8 cellular contexts compared by ENCODE assay signal in the genomic region with DNA sequence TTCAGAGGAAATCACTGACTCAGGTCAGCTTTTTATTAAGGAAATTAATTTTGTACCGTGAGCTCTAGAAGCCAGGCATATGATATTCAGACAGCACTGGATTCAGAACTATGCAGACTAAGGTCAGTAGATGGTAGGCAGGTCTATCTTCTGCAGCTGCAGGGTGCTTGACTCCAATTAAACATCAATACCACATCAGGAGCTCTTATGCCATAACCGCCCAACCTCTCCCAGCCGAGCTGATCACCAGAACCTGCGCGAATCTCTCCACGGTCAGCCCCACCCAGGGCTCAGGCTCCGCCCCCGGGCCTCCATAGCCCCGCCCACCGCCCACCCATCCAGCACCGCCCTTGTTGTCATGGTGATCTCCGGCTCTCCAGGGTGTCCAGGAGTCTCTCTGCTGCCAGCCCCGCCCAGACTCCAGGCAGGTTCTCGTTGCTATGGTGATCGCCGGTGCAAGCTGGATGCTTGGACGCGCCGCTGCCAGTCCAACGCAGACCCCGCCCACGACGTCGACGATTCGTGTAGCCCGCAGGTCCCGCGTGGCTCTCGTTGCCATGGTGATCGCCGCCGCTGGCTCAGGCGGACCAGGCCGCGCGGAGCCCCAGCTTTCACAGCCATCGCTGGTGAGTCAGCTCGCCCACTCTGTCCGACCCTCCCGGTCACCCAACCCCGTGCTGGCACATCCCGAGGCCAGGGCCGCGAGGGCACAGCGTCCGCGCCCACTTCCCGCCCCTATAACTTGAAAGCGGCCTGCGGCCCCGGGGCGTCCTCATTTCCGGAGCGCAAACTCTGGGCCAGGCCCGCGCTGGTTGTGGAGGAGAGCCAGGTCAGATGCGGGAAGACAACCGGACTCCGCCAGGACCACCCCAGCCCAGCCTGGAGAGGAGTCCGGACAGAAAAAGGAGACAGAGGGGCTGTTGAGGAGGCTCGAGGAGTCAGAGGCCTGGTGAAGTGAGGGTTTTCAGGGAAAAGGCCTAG. TPM values are rescaled to one million over a fixed set of nuclear protein-coding genes. Genes with fewer than 3 reads are reported as not detected.
DNase-seq lines count a peak whose midpoint lies in the region; ATAC-seq and TF ChIP-seq lines count a peak whose summit lies in the region.

A gene with protein sequence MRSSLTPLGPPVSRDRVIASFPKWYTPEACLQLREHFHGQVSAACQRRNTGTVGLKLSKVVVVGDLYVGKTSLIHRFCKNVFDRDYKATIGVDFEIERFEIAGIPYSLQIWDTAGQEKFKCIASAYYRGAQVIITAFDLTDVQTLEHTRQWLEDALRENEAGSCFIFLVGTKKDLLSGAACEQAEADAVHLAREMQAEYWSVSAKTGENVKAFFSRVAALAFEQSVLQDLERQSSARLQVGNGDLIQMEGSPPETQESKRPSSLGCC (plus strand): TSS at position 552 of the 981 bp plus-strand sequence. CDS start 1,140 bp downstream, outside the sequence.

- peak; percentile 78 for ATAC-seq in naive thymus-derived CD4-positive, alpha-beta T cell

- intact Hi-C loops in naive thymus-derived CD4-positive, alpha-beta T cell (cut with micrococcal nuclease) = loop anchor here in 1 of 2 donors (1.0 to 5.0 kb wide), 3 partner anchors 75 to 1408 kb away; partner anchors contain the start of genes GNAZ, MIF and YPEL1

- no peaks in the 10 kb centered on the region for H3K27me3 ChIP-seq in naive thymus-derived CD4-positive, alpha-beta T cell (ENCODE audit: control insufficient read depth in 2 of 2, insufficient read depth in 2 of 2, low read length in 2 of 2)

- no peaks in the 10 kb centered on the region for H3K36me3 ChIP-seq in naive thymus-derived CD4-positive, alpha-beta T cell (ENCODE audit: control insufficient read depth in 2 of 3, insufficient read depth in 3 of 3, low read length in 3 of 3)

- peaks cover 0 to 2% (median 0%) of the 10 kb centered on the region in 11 donors for H3K9me3 Mint-ChIP-seq in naive thymus-derived CD4-positive, alpha-beta T cell

- peaks cover 27 to 60% (median 49%) of the 10 kb centered on the region in 7 donors for H3K4me1 Mint-ChIP-seq in naive thymus-derived CD4-positive, alpha-beta T cell

- peak within 1 kb of the TSS; percentile 79 to 96 (median 93) for H3K27ac Mint-ChIP-seq in naive thymus-derived CD4-positive, alpha-beta T cell

- POLR2A ChIA-PET in naive thymus-derived CD4-positive, alpha-beta T cell (lab: Charles Lee) = interaction anchor here (0.6 kb wide), 2 partner anchors 122 to 241 kb away, joined by 3 to 6 read pairs; no protein-coding TSS in a partner anchor

- H3K4me3 ChIP-seq in fibroblast of the aortic adventitia (ENCODE audit: low read depth, low read length) = peak within 1 kb of the TSS; percentile 71
- peak within 1 kb of the TSS; percentile 25 for H3K4me3 ChIP-seq in naive thymus-derived CD4-positive, alpha-beta T cell (ENCODE audit: low read length)

- peak within 1 kb of the TSS; percentile 78 for H3K27ac ChIP-seq in naive thymus-derived CD4-positive, alpha-beta T cell (ENCODE audit: low read depth, low read length)

- no peaks in the 10 kb centered on the region for H3K9me3 ChIP-seq in naive thymus-derived CD4-positive, alpha-beta T cell (ENCODE audit: control insufficient read depth in 2 of 3, low read length in 3 of 3)

- peak within 1 kb of the TSS; percentile 72 to 84 (median 82) for H3K4me3 Mint-ChIP-seq in naive thymus-derived CD4-positive, alpha-beta T cell

- peaks cover 37 to 45% of the 10 kb centered on the region in 2 donors for H3K4me1 ChIP-seq in naive thymus-derived CD4-positive, alpha-beta T cell (ENCODE audit: control insufficient read depth in 2 of 2, insufficient read depth in 2 of 2, low read length in 2 of 2)

- H3K36me3 Mint-ChIP-seq in naive thymus-derived CD4-positive, alpha-beta T cell = no peaks in the 10 kb centered on the region

- H3K27me3 Mint-ChIP-seq in naive thymus-derived CD4-positive, alpha-beta T cell = peaks cover 0 to 20% (median 0%) of the 10 kb centered on the region in 5 donors

- DNase-seq in EH (ENCODE audit: low read depth) (peak; percentile 99), HuH-7.5 (ENCODE audit: low spot score) (peak; percentile 49), RPMI7951 (ENCODE audit: low read depth) (peak; percentile 98), activated gamma-delta T cell (lab: John Stamatoyannopoulos, UW) (peak; percentile 75), fibroblast of the aortic adventitia (ENCODE audit: low read depth) (peak; percentile 98), NCI-H1694 treated with DMSO at 0.1 percent for 48 hours (lab: John Stamatoyannopoulos, UW) (no peak)
- peak; percentile 77 to 93 (median 81) for DNase-seq in naive thymus-derived CD4-positive, alpha-beta T cell
- peak; percentile 70 to 79 for DNase-seq in stimulated activated CD8-positive, alpha-beta memory T cell treated with anti-CD3 and anti-CD28 coated beads, Interleukin-7, amount 100 ng/mL, for 4 hours (ENCODE audit: low read depth in 2 of 2)

- TF ChIP-seq CTCF in fibroblast of the aortic adventitia (IDR thresholded peaks at IDR 0.05; ENCODE audit: insufficient read depth, low read length) = no peak

- CTCF ChIA-PET in naive thymus-derived CD4-positive, alpha-beta T cell (lab: Charles Lee) = interaction anchor here (1.0 to 1.9 kb wide), 4 partner anchors 29 to 137 kb away, joined by 3 to 5 read pairs (median 4); partner anchors contain the start of gene BCR

RNA-seq across cellular contexts. Expression of the gene that starts here (rescaled TPM):
- 1.9 and 2.7 TPM in 2 replicates for total RNA-seq in RPMI7951 (2014; rRNA removed; shearing (Covaris generic))
- total RNA-seq in fibroblast of the aortic adventitia (ENCODE audit: low replicate concordance) = 3.5 and 4.6 TPM in 2 replicates
- 1 to 10 TPM in 1 of 5 experiments, under 1 TPM in 4; 0.10 to 1.2 (median 0.38) TPM for total RNA-seq in naive thymus-derived CD4-positive, alpha-beta T cell
- polyA plus RNA-seq in naive thymus-derived CD4-positive, alpha-beta T cell = under 1 TPM; 0.40 to 0.54 TPM
